In genomic region chr1:153777648-153778047, GRCh38 we compare ENCODE assay signal across 12 cellular contexts. TPM values are rescaled to one million over a fixed set of nuclear protein-coding genes. Genes with fewer than 3 reads are reported as not detected.
DNase-seq lines count a peak whose midpoint lies in the region; ATAC-seq and TF ChIP-seq lines count a peak whose summit lies in the region.
"Had no signal": no experiment of that assay in that cellular context is flagged by ENCODE, and none has a peak within 500 bp of the region (broad histone marks: within the 10 kb centered on the region; RNA-seq: fewer than 3 reads in every experiment).

No MANE protein-coding gene starts in this region.

- no peaks in the 10 kb centered on the region for H3K9me3 ChIP-seq in testis

- peak overlapping the region; percentile 12 for H3K4me3 Mint-ChIP-seq in T-helper 2 cell treated with Interferon-gamma antibody and Interleukin-4, amounts not matched to agents 5 μg/mL and 100 μg/mL, for 36 hours
- H3K4me3 Mint-ChIP-seq in mesothelial cell of epicardium, result no peak overlapping the region
- H3K4me3 Mint-ChIP-seq: activated CD4-positive, alpha-beta T cell treated with anti-CD3 and anti-CD28 coated beads for 36 hours had no signal

- no peak overlapping the region for H3K27ac Mint-ChIP-seq in T-helper 2 cell treated with Interferon-gamma antibody and Interleukin-4, amounts not matched to agents 5 μg/mL and 100 μg/mL, for 36 hours
- H3K27ac Mint-ChIP-seq in mesothelial cell of epicardium, result peak overlapping the region; percentile 61
- H3K27ac Mint-ChIP-seq: activated CD4-positive, alpha-beta T cell treated with anti-CD3 and anti-CD28 coated beads for 36 hours had no signal

- H3K4me1 Mint-ChIP-seq in T-helper 2 cell treated with Interferon-gamma antibody and Interleukin-4, amounts not matched to agents 5 μg/mL and 100 μg/mL, for 36 hours (ENCODE audit: low read depth), result peaks cover 17% of the 10 kb centered on the region
- H3K4me1 Mint-ChIP-seq in mesothelial cell of epicardium, result peaks cover 21% of the 10 kb centered on the region

- intact Hi-C loops in testis (cut with DNase I; ENCODE audit: low total_unique reads), result no loop called here

- no peak for ATAC-seq in GM21515 (IDR thresholded peaks at IDR 0.05; ENCODE audit: unreplicated experiment)
- ATAC-seq in HG03442 (IDR thresholded peaks at IDR 0.05; ENCODE audit: unreplicated experiment), result no peak
- ATAC-seq: activated CD4-positive, alpha-beta T cell treated with anti-CD3 and anti-CD28 coated beads for 36 hours had no signal

- H3K27me3 Mint-ChIP-seq in T-helper 2 cell treated with Interferon-gamma antibody and Interleukin-4, amounts not matched to agents 5 μg/mL and 100 μg/mL, for 36 hours (ENCODE audit: low read depth), result no peaks in the 10 kb centered on the region
- H3K27me3 Mint-ChIP-seq in mesothelial cell of epicardium (ENCODE audit: low read depth), result no peaks in the 10 kb centered on the region
- H3K27me3 Mint-ChIP-seq: activated CD4-positive, alpha-beta T cell treated with anti-CD3 and anti-CD28 coated beads for 36 hours had no signal

- no peak for TF ChIP-seq POLR2A in testis (IDR thresholded peaks at IDR 0.05)

- no peak for DNase-seq in T-helper 2 cell treated with Interferon-gamma antibody and Interleukin-4, amounts not matched to agents 5 μg/mL and 100 μg/mL, for 36 hours (ENCODE audit: low spot score)
- DNase-seq in T-helper 2 cell (no peak), cardiac fibroblast (ENCODE audit: low read depth in 2 of 2) (peak; percentile 23 to 59), mesothelial cell of epicardium (ENCODE audit: low spot score in 2 of 2, unreplicated experiment in 2 of 2) (no peak), testis (peak; percentile 65), mucosa of gallbladder (ENCODE audit: low spot score) (no peak)
- DNase-seq: activated CD4-positive, alpha-beta T cell treated with anti-CD3 and anti-CD28 coated beads for 36 hours; cerebellar nuclear complex; MM.1S; PC-9 had no signal

- no peaks in the 10 kb centered on the region for H3K27me3 ChIP-seq in testis

- H3K4me1 ChIP-seq in testis, result peaks cover 42% of the 10 kb centered on the region

- H3K4me3 ChIP-seq in cardiac fibroblast (replicated peaks in 1 of 2; ENCODE audit: low read depth in 2 of 2, low read length in 2 of 2) (peak overlapping the region in 1 of 2 donors; percentile 1), testis (no peak overlapping the region)
- H3K4me3 ChIP-seq: PC-9 had no signal

- H3K36me3 ChIP-seq in testis (ENCODE audit: low read depth, missing control alignments), result no peaks in the 10 kb centered on the region

- H3K27ac ChIP-seq in testis, result no peak overlapping the region
- H3K27ac ChIP-seq: PC-9 had no signal

- TF ChIP-seq CTCF in cardiac fibroblast (IDR thresholded peaks at IDR 0.05; ENCODE audit: low read depth, low read length) (no peak), mesothelial cell of epicardium (IDR thresholded peaks at IDR 0.05; ENCODE audit: unreplicated experiment) (no peak), testis (IDR thresholded peaks at IDR 0.05) (no peak)

- 53 to 64% methylated on average over 6 to 7 of the region's 7 CpGs for WGBS in testis, 2 donors

- H3K9me3 Mint-ChIP-seq in T-helper 2 cell treated with Interferon-gamma antibody and Interleukin-4, amounts not matched to agents 5 μg/mL and 100 μg/mL, for 36 hours, result no peaks in the 10 kb centered on the region
- H3K9me3 Mint-ChIP-seq in mesothelial cell of epicardium, result no peaks in the 10 kb centered on the region

- peaks cover 13% of the 10 kb centered on the region for H3K36me3 Mint-ChIP-seq in T-helper 2 cell treated with Interferon-gamma antibody and Interleukin-4, amounts not matched to agents 5 μg/mL and 100 μg/mL, for 36 hours (ENCODE audit: low read depth)
- H3K36me3 Mint-ChIP-seq in mesothelial cell of epicardium, result peaks cover 2% of the 10 kb centered on the region

RNA-seq across cellular contexts. Expression of gene SLC27A3, which starts 2.4 kb away (rescaled TPM):
- total RNA-seq in mesothelial cell of epicardium, result 28.5 to 32.1 TPM (median 29.7 TPM) in 3 replicates
- 10 to 100 TPM; 38.5 to 54.9 TPM for total RNA-seq in testis
- polyA plus RNA-seq in testis (ENCODE audit: insufficient read depth, low read depth, low replicate concordance), result 83.3 TPM
- 22.1 TPM for total RNA-seq in mucosa of gallbladder

RNA-seq across cellular contexts. Expression of gene INTS3, which starts 49.8 kb away (rescaled TPM):
- 117 to 120 TPM (median 117 TPM) in 3 replicates for total RNA-seq in mesothelial cell of epicardium
- 100 to 1,000 TPM; 113 to 121 TPM for total RNA-seq in testis
- polyA plus RNA-seq in testis (ENCODE audit: insufficient read depth, low read depth, low replicate concordance), result 66.1 TPM
- total RNA-seq in mucosa of gallbladder, result 72.9 TPM

Comparison
In these comparisons a context has a peak if more than half of its experiments do, and no peak if none do; other contexts are left out.
1. DNase-seq: peak in cardiac fibroblast (2 of 2) and testis (single experiment); none in T-helper 2 cell treated with Interferon-gamma antibody and Interleukin-4, amounts not matched to agents 5 μg/mL and 100 μg/mL, for 36 hours (single experiment), T-helper 2 cell (0 of 5), mesothelial cell of epicardium (0 of 2) and mucosa of gallbladder (single experiment).